10 cellular contexts compared by ENCODE assay signal in the genomic region with DNA sequence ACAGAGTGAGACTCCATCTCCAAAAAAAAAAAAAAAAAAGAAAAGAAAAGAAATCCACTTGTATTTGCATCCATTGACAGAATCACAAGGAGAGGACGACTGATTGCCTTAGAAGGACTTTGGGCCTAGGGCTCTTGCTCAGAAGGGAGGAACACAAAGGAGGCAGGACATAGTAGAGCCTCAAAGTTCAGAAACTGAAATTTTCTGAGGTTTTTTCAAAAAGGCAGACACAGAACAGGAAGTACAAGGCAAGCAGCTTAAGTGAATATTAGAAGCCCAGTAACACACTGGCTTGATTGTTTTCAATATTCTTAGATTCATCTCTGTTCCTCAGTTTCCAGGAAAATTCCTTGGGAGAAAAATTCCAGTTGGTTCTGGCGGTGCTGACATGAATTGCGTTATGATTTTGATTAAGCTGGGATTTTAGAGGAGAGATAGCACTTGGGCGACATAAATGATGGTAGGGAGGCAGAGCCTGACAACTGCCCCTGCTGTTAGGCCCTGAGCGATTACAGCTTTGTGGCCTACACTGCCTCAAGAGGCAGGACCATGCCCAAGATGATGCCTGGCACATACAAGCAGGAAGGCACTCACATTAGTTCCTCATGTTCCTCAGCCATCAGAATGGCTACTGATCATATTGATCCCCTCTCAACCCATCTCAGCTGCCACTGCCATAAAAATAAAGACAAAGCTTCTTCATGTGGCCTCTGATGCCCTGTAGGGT. TPM values are rescaled to one million over a fixed set of nuclear protein-coding genes. Genes with fewer than 3 reads are reported as not detected.
DNase-seq lines count a peak whose midpoint lies in the region; ATAC-seq, FAIRE-seq and TF ChIP-seq lines count a peak whose summit lies in the region.
"Had no signal": no experiment of that assay in that cellular context is flagged by ENCODE, and none has a peak within 500 bp of the region (broad histone marks: within the 10 kb centered on the region; RNA-seq: fewer than 3 reads in every experiment).

No MANE protein-coding gene starts in this region.

- no peak for ATAC-seq in CD8-positive, alpha-beta T cell

- H3K4me1 ChIP-seq in CD8-positive, alpha-beta T cell (ENCODE audit: insufficient read depth, low read length) = peaks cover 1% of the 10 kb centered on the region
- H3K4me1 ChIP-seq in right atrium auricular region (peaks cover 0 to 8% of the 10 kb centered on the region in 2 donors), GM23248 (ENCODE audit: insufficient read depth) (no peaks in the 10 kb centered on the region)

- intact Hi-C loops in CD8-positive, alpha-beta T cell (cut with DNase I, micrococcal nuclease) = loop anchor here in 1 of 2 experiments (10.0 kb wide), 1 partner anchor 444 kb away; no protein-coding TSS in a partner anchor

- H3K27me3 ChIP-seq in CD8-positive, alpha-beta T cell (ENCODE audit: insufficient read depth, low read length) = no peaks in the 10 kb centered on the region
- no peaks in the 10 kb centered on the region for H3K27me3 ChIP-seq in right atrium auricular region
- no peaks in the 10 kb centered on the region for H3K27me3 ChIP-seq in GM23248 (replicated peaks; ENCODE audit: insufficient read depth)

- CTCF ChIA-PET in CD8-positive, alpha-beta T cell (lab: Charles Lee) = interaction anchor here (0.7 to 3.2 kb wide), 2 partner anchors 12 to 678 kb away, joined by 4 to 12 read pairs; no protein-coding TSS in a partner anchor

- no peak for DNase-seq in CD8-positive, alpha-beta T cell
- DNase-seq in GM18507 (ENCODE audit: extremely low spot score, insufficient read length, low read depth) (peak; percentile 18), Kasumi-1 (lab: John Stamatoyannopoulos, UW) (peak; percentile 9 to 15), astrocyte of the spinal cord (ENCODE audit: low read depth, low spot score) (no peak), right atrium auricular region (ENCODE audit: low spot score) (no peak), middle frontal gyrus (ENCODE audit: extremely low spot score, low spot score) (no peak), erythroblast (lab: John Stamatoyannopoulos, UW) (no peak), GM23248 (no peak)
- DNase-seq: NCI-H526 had no signal

- H3K9me2 ChIP-seq in GM23248 (ENCODE audit: insufficient read depth) = no peaks in the 10 kb centered on the region

- H3K9me3 ChIP-seq in CD8-positive, alpha-beta T cell (ENCODE audit: low read length) = no peaks in the 10 kb centered on the region
- H3K9me3 ChIP-seq in right atrium auricular region (no peaks in the 10 kb centered on the region), GM23248 (ENCODE audit: low read depth) (no peaks in the 10 kb centered on the region)

- no peaks in the 10 kb centered on the region for H3K27me3 Mint-ChIP-seq in CD8-positive, alpha-beta T cell (ENCODE audit: low read depth)

- no peaks in the 10 kb centered on the region for H3K9me3 Mint-ChIP-seq in CD8-positive, alpha-beta T cell

- H3K27ac ChIP-seq in CD8-positive, alpha-beta T cell (ENCODE audit: low read depth, low read length) = no peak overlapping the region
- H3K27ac ChIP-seq in right atrium auricular region (no peak overlapping the region), GM23248 (no peak overlapping the region)

- H3K4me2 ChIP-seq in GM23248 (ENCODE audit: unreplicated experiment) = no peak overlapping the region
- H3K4me2 ChIP-seq: smooth muscle cell had no signal

- FAIRE-seq in GM18507 (lab: Jason Lieb, UNC) = peak; percentile 67

- WGBS in GM23248 (ENCODE audit: low coverage in 1 of 2, low lambda C conversion rate in 2 of 2, missing lambda C conversion rate in 2 of 2), 2 experiments = 92 to 100% methylated on average over 5 of the region's 5 CpGs

- H3K36me3 Mint-ChIP-seq in CD8-positive, alpha-beta T cell = peaks cover 4% of the 10 kb centered on the region

- H3K4me3 Mint-ChIP-seq in CD8-positive, alpha-beta T cell = no peak overlapping the region

- no peak overlapping the region for H3K9ac ChIP-seq in GM23248

- no peak overlapping the region for H3K4me3 ChIP-seq in CD8-positive, alpha-beta T cell (ENCODE audit: low read depth, low read length)
- no peak overlapping the region for H3K4me3 ChIP-seq in astrocyte of the spinal cord (ENCODE audit: low read depth, low read length)
- H3K4me3 ChIP-seq in right atrium auricular region = no peak overlapping the region
- no peak overlapping the region for H3K4me3 ChIP-seq in GM23248
- H3K4me3 ChIP-seq: smooth muscle cell had no signal

- in situ Hi-C loops in astrocyte of the spinal cord (cut with HindIII; ENCODE audit: low sequenced_read_pairs) = no loop called here
- in situ Hi-C loops in GM23248 (cut with MboI) = no loop called here

- H2AFZ ChIP-seq in GM23248 = no peak overlapping the region

- no peaks in the 10 kb centered on the region for H3K36me3 ChIP-seq in CD8-positive, alpha-beta T cell (ENCODE audit: insufficient read depth, low read length)
- H3K36me3 ChIP-seq in right atrium auricular region = no peaks in the 10 kb centered on the region
- H3K36me3 ChIP-seq in GM23248 (ENCODE audit: low read depth) = no peaks in the 10 kb centered on the region

- H3F3A ChIP-seq in GM23248 (ENCODE audit: insufficient read depth) = no peaks in the 10 kb centered on the region

- peaks cover 32% of the 10 kb centered on the region for H3K4me1 Mint-ChIP-seq in CD8-positive, alpha-beta T cell (ENCODE audit: low read depth)

- TF ChIP-seq POLR2A in erythroblast (IDR thresholded peaks at IDR 0.05; ENCODE audit: low read length) = no peak

- H3K27ac Mint-ChIP-seq in CD8-positive, alpha-beta T cell = peak overlapping the region; percentile 23

- no peaks in the 10 kb centered on the region for H4K20me1 ChIP-seq in GM23248 (ENCODE audit: insufficient read depth)

- peaks cover 11% of the 10 kb centered on the region; the same call in 1 of the 2 replicates for H3K79me2 ChIP-seq in GM23248 (ENCODE audit: insufficient read depth)

- POLR2A ChIA-PET in CD8-positive, alpha-beta T cell (lab: Charles Lee) = no interaction called here

- TF ChIP-seq CTCF in CD8-positive, alpha-beta T cell (IDR thresholded peaks at IDR 0.05) = no peak
- peak; percentile 6 for TF ChIP-seq CTCF in astrocyte of the spinal cord (IDR thresholded peaks at IDR 0.05; ENCODE audit: low read depth, low read length)
- TF ChIP-seq CTCF in right atrium auricular region (IDR thresholded peaks at IDR 0.05) = no peak

RNA-seq across cellular contexts. Expression of gene CLPB, which starts 15.3 kb away (rescaled TPM):
- total RNA-seq in CD8-positive, alpha-beta T cell = 1 to 10 TPM; 7.4 to 9.6 TPM
- 10 to 100 TPM; 14.0 to 23.2 TPM for total RNA-seq in right atrium auricular region
- 19.2 and 26.8 TPM in 2 replicates for total RNA-seq in GM23248 (2014; rRNA removed; shearing (Covaris generic))
- polyA plus RNA-seq in GM23248 (2016; fragmentation: Nextera tagmentation; extraction: Ambion mirVana) = 11.5 and 16.9 TPM in 2 replicates

Comparison
In these comparisons a context has a peak if more than half of its experiments do, and no peak if none do; other contexts are left out.
1. DNase-seq: peak in GM18507 (single experiment) and Kasumi-1 (2 of 2); none in CD8-positive, alpha-beta T cell (0 of 7), astrocyte of the spinal cord (single experiment), right atrium auricular region (single experiment), middle frontal gyrus (single experiment), erythroblast (0 of 2) and GM23248 (single experiment).